ENCODE assay signal across 1 cellular context in genomic region chr16:12535535-12536411, GRCh38.
TF ChIP-seq lines count a peak whose summit lies in the region.

No MANE protein-coding gene starts in this region.

TF ChIP-seq in GM12878, 131 proteins besides CTCF, POLR2A, EP300 and RAD21 (continued from another document):
- TF ChIP-seq SIN3A (IDR thresholded peaks at IDR 0.05; ENCODE audit: low read depth, low read length) (peak; percentile 82; the same call in 1 of the 2 replicates), ETV6 (conservative IDR thresholded peaks at IDR 0.05 in 1 of 2, IDR thresholded peaks at IDR 0.05 in 1 of 2; ENCODE audit: borderline replicate concordance in 1 of 2, low read depth in 1 of 2) (peak in 1 of 2 experiments; percentile 95; a peak in 2 of 4 replicates), IRF5 (IDR thresholded peaks at IDR 0.05; ENCODE audit: borderline replicate concordance) (no peak), SMC3 (IDR thresholded peaks at IDR 0.05; ENCODE audit: borderline replicate concordance, low read length) (peak; percentile 40; the same call in 1 of the 2 replicates), GABPA (IDR thresholded peaks at IDR 0.05; ENCODE audit: low read depth) (peak; percentile 57; the same call in 1 of the 2 replicates), PBX3 (IDR thresholded peaks at IDR 0.05; ENCODE audit: insufficient replicate concordance, low read depth, low read length) (peak; percentile 63), USF2 (IDR thresholded peaks at IDR 0.05; ENCODE audit: borderline replicate concordance, low read depth, low read length) (no peak), BMI1 (IDR thresholded peaks at IDR 0.05; ENCODE audit: borderline replicate concordance) (0 out of 2 replicates have a peak, but pooled peaks have one; percentile 40), PRDM15 (CRISPR knock-in tag; IDR thresholded peaks at IDR 0.05) (no peak), NBN (IDR thresholded peaks at IDR 0.05) (peak; percentile 59), CHD1 (IDR thresholded peaks at IDR 0.05; ENCODE audit: low read depth, low read length) (no peak), BACH1 (IDR thresholded peaks at IDR 0.05; ENCODE audit: borderline replicate concordance) (0 out of 2 replicates have a peak, but pooled peaks have one; percentile 12), SREBF1 (IDR thresholded peaks at IDR 0.05; ENCODE audit: low read length) (no peak), ZNF687 (IDR thresholded peaks at IDR 0.05) (peak; percentile 61), CEBPZ (IDR thresholded peaks at IDR 0.05; ENCODE audit: low read depth, low read length) (no peak), E4F1 (IDR thresholded peaks at IDR 0.05; ENCODE audit: borderline replicate concordance, partially characterized antibody) (no peak), KDM1A (IDR thresholded peaks at IDR 0.05; ENCODE audit: borderline replicate concordance) (no peak), ATF2 (IDR thresholded peaks at IDR 0.05; ENCODE audit: low read length) (peak; percentile 99), SUZ12 (IDR thresholded peaks at IDR 0.05; ENCODE audit: unreplicated experiment) (no peak), HDAC2 (IDR thresholded peaks at IDR 0.05) (no peak), RELA (IDR thresholded peaks at IDR 0.05; ENCODE audit: borderline replicate concordance, partially characterized antibody) (no peak), MTA2 (IDR thresholded peaks at IDR 0.05; ENCODE audit: low read depth) (peak; percentile 74), WRNIP1 (IDR thresholded peaks at IDR 0.05; ENCODE audit: borderline replicate concordance, low read depth, low read length) (0 out of 2 replicates have a peak, but pooled peaks have one; percentile 22), TAF1 (IDR thresholded peaks at IDR 0.05; ENCODE audit: borderline replicate concordance, low read depth, low read length) (0 out of 2 replicates have a peak, but pooled peaks have one; percentile 21), FOS (IDR thresholded peaks at IDR 0.05; ENCODE audit: borderline replicate concordance, extremely low read depth, insufficient read length) (no peak), CBX3 (IDR thresholded peaks at IDR 0.05; ENCODE audit: borderline replicate concordance, low read depth) (no peak), MXI1 (IDR thresholded peaks at IDR 0.05; ENCODE audit: low read depth, low read length) (peak; percentile 74), ELK1 (IDR thresholded peaks at IDR 0.05; ENCODE audit: low read depth, low read length) (no peak), LARP7 (IDR thresholded peaks at IDR 0.05) (no peak; the same call in 1 of the 2 replicates)
